Comparison of ENCODE assay signal across 1 cellular context in the genomic region with DNA sequence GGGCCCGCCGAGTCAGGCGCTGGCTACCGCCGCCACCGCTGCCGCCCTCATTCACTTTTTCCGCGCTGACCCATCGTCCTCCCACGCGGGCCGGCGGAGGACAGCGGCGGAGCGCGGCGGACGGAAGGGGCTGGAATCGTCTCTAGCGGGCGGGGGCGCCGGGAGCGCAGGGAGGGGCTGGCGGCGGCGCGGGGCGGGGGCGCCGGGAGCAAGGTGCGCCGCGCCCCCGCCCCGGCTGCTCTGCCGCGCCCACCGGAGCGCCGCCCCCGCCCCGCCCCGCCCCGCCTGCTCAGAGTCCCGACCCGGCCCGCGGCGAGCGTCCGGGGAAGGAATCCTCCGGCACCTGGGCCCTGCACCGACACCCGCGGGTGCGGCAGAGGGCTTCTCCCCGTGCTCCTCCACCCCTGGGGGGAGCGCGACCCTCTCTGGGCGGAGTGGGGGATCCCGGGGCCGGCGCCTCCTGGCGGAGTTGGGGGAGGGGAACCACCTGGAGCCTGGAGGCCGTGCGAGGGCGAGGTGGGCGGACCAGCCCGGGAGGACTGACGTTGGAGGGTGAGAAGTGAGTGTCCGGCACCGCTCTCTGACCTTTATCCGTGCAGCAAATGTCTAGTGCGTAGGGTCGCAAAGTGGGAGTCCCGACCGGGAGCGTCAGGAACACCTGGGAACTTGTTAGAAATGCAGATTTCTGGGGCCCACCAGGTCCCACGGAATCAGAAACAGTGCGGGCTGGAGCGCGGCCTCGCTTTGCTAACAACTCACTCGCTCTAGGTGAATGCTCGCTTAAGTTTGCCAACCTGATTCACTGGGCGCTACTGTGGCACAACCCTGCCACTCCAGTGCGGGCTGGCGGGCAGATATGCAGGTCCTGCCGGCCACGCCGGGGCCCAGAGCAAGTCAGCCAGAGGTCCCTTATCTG.
TF ChIP-seq lines count a peak whose summit lies in the region.

TSS of gene COBL (minus strand) at position 144 of the 916 bp plus-strand sequence. CDS start 176 bp downstream, outside the sequence.

TF ChIP-seq in H1, 55 proteins besides CTCF, POLR2A, EP300 and RAD21 (continued from another document):
- peak; percentile 39 for TF ChIP-seq POLR2AphosphoS5 (IDR thresholded peaks at IDR 0.05; ENCODE audit: low read depth, low read length)
TF ChIP-seq in H1: peak in this region for 8.
